In the genomic region with DNA sequence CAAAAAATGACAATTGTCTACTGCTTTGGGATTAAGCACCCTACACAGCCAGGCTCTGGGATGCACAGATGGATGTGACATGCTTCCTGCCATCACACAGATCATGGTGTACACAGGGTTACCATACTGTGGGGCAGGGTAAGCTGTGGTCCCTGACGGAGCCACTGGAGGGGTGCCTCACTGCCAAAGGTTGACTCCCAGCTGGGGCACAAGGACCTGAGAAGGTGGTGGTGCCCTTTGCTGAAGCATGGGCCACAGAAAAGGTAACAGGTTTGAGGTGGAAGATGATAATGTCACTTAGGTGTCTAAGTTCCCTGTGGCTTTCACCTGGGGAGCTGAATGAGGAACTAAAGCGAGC, we compare ENCODE assay signal across 1 cellular context.
TF ChIP-seq lines count a peak whose summit lies in the region.

No MANE protein-coding gene starts in this region.

TF ChIP-seq in IMR-90, 13 proteins besides CTCF, POLR2A, EP300 and RAD21:
- no peak for TF ChIP-seq CEBPB (IDR thresholded peaks at IDR 0.05; ENCODE audit: low read depth, low read length)
- no peak for TF ChIP-seq RFX5 (IDR thresholded peaks at IDR 0.05; ENCODE audit: low read depth, low read length)
- TF ChIP-seq NFE2L2 (IDR thresholded peaks at IDR 0.05; ENCODE audit: low read depth, low read length) = no peak
- no peak for TF ChIP-seq CHD1 (IDR thresholded peaks at IDR 0.05; ENCODE audit: low read depth, low read length)
- TF ChIP-seq RCOR1 (IDR thresholded peaks at IDR 0.05; ENCODE audit: insufficient replicate concordance, low read length) = no peak
- TF ChIP-seq, protein P1, sequence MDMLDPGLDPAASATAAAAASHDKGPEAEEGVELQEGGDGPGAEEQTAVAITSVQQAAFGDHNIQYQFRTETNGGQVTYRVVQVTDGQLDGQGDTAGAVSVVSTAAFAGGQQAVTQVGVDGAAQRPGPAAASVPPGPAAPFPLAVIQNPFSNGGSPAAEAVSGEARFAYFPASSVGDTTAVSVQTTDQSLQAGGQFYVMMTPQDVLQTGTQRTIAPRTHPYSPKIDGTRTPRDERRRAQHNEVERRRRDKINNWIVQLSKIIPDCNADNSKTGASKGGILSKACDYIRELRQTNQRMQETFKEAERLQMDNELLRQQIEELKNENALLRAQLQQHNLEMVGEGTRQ (IDR thresholded peaks at IDR 0.05; ENCODE audit: low read depth, low read length) = no peak
- TF ChIP-seq MXI1 (IDR thresholded peaks at IDR 0.05; ENCODE audit: borderline replicate concordance, low read depth, low read length) = no peak
- no peak for TF ChIP-seq MAZ (IDR thresholded peaks at IDR 0.05; ENCODE audit: borderline replicate concordance, low read depth, low read length)
- no peak for TF ChIP-seq MAFK (IDR thresholded peaks at IDR 0.05; ENCODE audit: low read depth, low read length)
- no peak for TF ChIP-seq FOS (IDR thresholded peaks at IDR 0.05; ENCODE audit: low read depth, low read length)
- TF ChIP-seq BHLHE40 (IDR thresholded peaks at IDR 0.05; ENCODE audit: low read depth, low read length) = no peak
